Comparison of ENCODE assay signal across 8 cellular contexts in the genomic region with DNA sequence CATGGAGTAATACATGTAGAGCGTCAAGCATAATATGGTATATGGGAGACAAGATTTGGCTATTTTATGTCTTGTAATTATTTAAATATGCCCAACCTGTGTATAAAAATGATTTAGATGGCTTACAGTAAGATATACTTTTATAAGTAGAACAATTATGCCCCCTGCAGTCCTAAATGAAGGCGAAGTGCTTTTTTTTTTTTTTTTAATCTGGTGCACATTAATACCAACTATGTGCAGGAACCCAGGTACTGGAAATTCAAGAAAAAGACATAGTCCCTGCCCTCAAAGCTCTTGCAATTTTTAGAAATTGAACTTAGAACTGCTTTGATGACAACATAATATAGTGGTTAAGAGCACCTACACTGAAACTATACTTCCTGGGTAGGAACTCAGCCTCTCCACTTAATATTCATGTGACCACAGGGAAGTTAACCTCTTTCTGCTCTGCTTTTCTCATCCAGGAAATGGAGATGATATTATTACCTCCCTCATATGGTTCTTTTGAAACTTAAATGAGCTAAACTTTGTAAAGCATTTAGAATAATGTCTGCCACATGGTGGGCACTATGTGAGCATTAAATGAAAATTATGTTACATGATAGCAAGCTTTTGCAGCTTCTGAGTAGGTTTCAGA. TPM values are rescaled to one million over a fixed set of nuclear protein-coding genes. Genes with fewer than 3 reads are reported as not detected.
DNase-seq lines count a peak whose midpoint lies in the region; ATAC-seq and TF ChIP-seq lines count a peak whose summit lies in the region.

No MANE protein-coding gene starts in this region.

- DNase-seq in Right ventricle myocardium superior: no peak
- no peak for DNase-seq in cardiac septum (ENCODE audit: low spot score)
- DNase-seq in Peyer's patch: no peak
- peak; percentile 44 for DNase-seq in fibroblast of peridontal ligament (ENCODE audit: extremely low read depth)
- DNase-seq in transverse colon: no peak
- no peak for DNase-seq in WERI-Rb-1
- DNase-seq in NCI-H2107 (lab: John Stamatoyannopoulos, UW): no peak

- H3K4me1 ChIP-seq in Peyer's patch: no peaks in the 10 kb centered on the region
- peaks cover 0 to 14% (median 2%) of the 10 kb centered on the region in 4 donors for H3K4me1 ChIP-seq in transverse colon

- H3K9me3 ChIP-seq in Peyer's patch (no peaks in the 10 kb centered on the region), transverse colon (no peaks in the 10 kb centered on the region), WERI-Rb-1 (ENCODE audit: severe bottlenecking) (no peaks in the 10 kb centered on the region)

- ATAC-seq in Right ventricle myocardium superior (ENCODE audit: poor library complexity) (peak; percentile 62), HG03108 (IDR thresholded peaks at IDR 0.05; ENCODE audit: unreplicated experiment) (no peak)

- 39 to 72% methylated on average over 2 of the region's 2 CpGs for WGBS in transverse colon (ENCODE audit: low coverage in 1 of 2), 2 donors

- H3K27ac ChIP-seq in Peyer's patch (no peak overlapping the region), transverse colon (no peak overlapping the region), WERI-Rb-1 (no peak overlapping the region)

- no peaks in the 10 kb centered on the region for H3K36me3 ChIP-seq in Peyer's patch
- H3K36me3 ChIP-seq in transverse colon: no peaks in the 10 kb centered on the region
- H3K36me3 ChIP-seq in WERI-Rb-1: no peaks in the 10 kb centered on the region

- in situ Hi-C loops in transverse colon (cut with MboI; ENCODE audit: low pct_ligation_motif_present in 1 of 4, low pct_unique_long_range_greater_than_20kb in 1 of 4, low sequenced_read_pairs in 3 of 4): loop anchor here in 2 of 4 donors (10.0 to 25.0 kb wide), 2 partner anchors 47 to 525 kb away; no protein-coding TSS in a partner anchor

- H3K27me3 ChIP-seq in Peyer's patch (no peaks in the 10 kb centered on the region), transverse colon (no peaks in the 10 kb centered on the region), WERI-Rb-1 (ENCODE audit: insufficient read depth, low read depth, severe bottlenecking) (no peaks in the 10 kb centered on the region)

- intact Hi-C loops in Right ventricle myocardium superior (cut with DNase I): loop anchor here (5.0 kb wide), 2 partner anchors 40 to 230 kb away; a partner anchor contains a TSS
- intact Hi-C loops in cardiac septum (cut with DNase I): loop anchor here (2.0 to 10.0 kb wide), 2 partner anchors 39 to 507 kb away; no protein-coding TSS in a partner anchor
- intact Hi-C loops in transverse colon (cut with DNase I; ENCODE audit: low total_unique reads): no loop called here

- no peak for TF ChIP-seq EP300 in transverse colon (IDR thresholded peaks at IDR 0.05; ENCODE audit: low read depth)

- TF ChIP-seq CTCF in Peyer's patch (IDR thresholded peaks at IDR 0.05): peak in 5 of 6 experiments; percentile 20 to 50 (median 38)
- TF ChIP-seq CTCF in transverse colon (IDR thresholded peaks at IDR 0.05): peak in 4 of 5 experiments; percentile 34 to 51 (median 39)
- no peak for TF ChIP-seq CTCF in WERI-Rb-1 (IDR thresholded peaks at IDR 0.05; ENCODE audit: low read depth, low read length)

- TF ChIP-seq POLR2A in Peyer's patch (IDR thresholded peaks at IDR 0.05) (no peak), transverse colon (IDR thresholded peaks at IDR 0.05) (no peak)

- H3K4me3 ChIP-seq in Peyer's patch: no peak overlapping the region
- H3K4me3 ChIP-seq in transverse colon: no peak overlapping the region
- no peak overlapping the region for H3K4me3 ChIP-seq in WERI-Rb-1 (ENCODE audit: low read depth, low read length)

RNA-seq across cellular contexts. Expression of a gene that starts 38.1 kb away (rescaled TPM):
- 12.3 TPM for total RNA-seq in Right ventricle myocardium superior
- total RNA-seq in cardiac septum: 13.6 TPM
- 10 to 100 TPM; 41.7 to 79.0 (median 69.3) TPM for total RNA-seq in Peyer's patch
- total RNA-seq in transverse colon: 100 to 1,000 TPM in 1 of 4 donors, 10 to 100 TPM in 3; 42.3 to 123 (median 70.2) TPM
